8 cellular contexts compared by ENCODE assay signal in genomic region chr1:161523041-161523816, GRCh38. TPM values are rescaled to one million over a fixed set of nuclear protein-coding genes. Genes with fewer than 3 reads are reported as not detected.
A peak's percentile ranks its signal among the peaks of the same experiment; 100 is the strongest.
DNase-seq lines count a peak whose midpoint lies in the region; ATAC-seq and TF ChIP-seq lines count a peak whose summit lies in the region.
"Not testable (repeated sequence)": the region's sequence is repeated elsewhere in the genome, so short reads cannot be mapped to it uniquely, and the experiment has no call there.

No MANE protein-coding gene starts in this region.

- H3K56ac ChIP-seq in mesendoderm (ENCODE audit: low read length) = not testable (repeated sequence)

- POLR2A ChIA-PET in T-cell (lab: Charles Lee) = not testable (repeated sequence)

- not testable (repeated sequence) for H3K9me3 Mint-ChIP-seq in CD14-positive monocyte; T-cell; activated naive CD4-positive, alpha-beta T cell treated with anti-CD3 and anti-CD28 coated beads, Interleukin-2, amount 50 U/mL, for 72 hours

- not testable (repeated sequence) for H3K4me1 ChIP-seq in fibroblast of lung (ENCODE audit: control insufficient read depth, extremely low read depth, insufficient read depth, low read length); mesendoderm (ENCODE audit: control insufficient read depth, low read depth, low read length)

- H3K18ac ChIP-seq in mesendoderm (ENCODE audit: low read length) = not testable (repeated sequence)

- not testable (repeated sequence) for H2BK120ac ChIP-seq in mesendoderm (ENCODE audit: low read depth, low read length)

- not testable (repeated sequence) for H3K9me3 ChIP-seq in fibroblast of lung (ENCODE audit: control insufficient read depth, insufficient read depth, low read depth, low read length)

- H2AK5ac ChIP-seq in mesendoderm (ENCODE audit: low read length) = not testable (repeated sequence)

- not testable (repeated sequence) for TF ChIP-seq CTCF in CD14-positive monocyte (IDR thresholded peaks at IDR 0.05); fibroblast of lung (conservative IDR thresholded peaks at IDR 0.05 in 1 of 2, IDR thresholded peaks at IDR 0.05 in 1 of 2; ENCODE audit: low read depth in 1 of 2, low read length in 2 of 2)

- H2AFZ ChIP-seq in fibroblast of lung (ENCODE audit: low read length) = not testable (repeated sequence)

- not testable (repeated sequence) for H4K20me1 ChIP-seq in fibroblast of lung (ENCODE audit: control insufficient read depth, extremely low read depth, insufficient read depth, low read length)

- H2BK15ac ChIP-seq in mesendoderm (replicated peaks; ENCODE audit: low read depth) = not testable (repeated sequence)

- not testable (repeated sequence) for H3K4ac ChIP-seq in mesendoderm (ENCODE audit: low read depth, low read length)

- not testable (repeated sequence) for H4K5ac ChIP-seq in mesendoderm (ENCODE audit: low read length)

- H3K9ac ChIP-seq in fibroblast of lung (ENCODE audit: insufficient read depth, low read length); mesendoderm (ENCODE audit: low read length): not testable (repeated sequence)

- peaks cover 58 to 71% of the 10 kb centered on the region in 2 donors for H3K36me3 Mint-ChIP-seq in CD14-positive monocyte
- not testable (repeated sequence) for H3K36me3 Mint-ChIP-seq in T-cell; activated naive CD4-positive, alpha-beta T cell treated with anti-CD3 and anti-CD28 coated beads, Interleukin-2, amount 50 U/mL, for 72 hours

- intact Hi-C loops in CD14-positive monocyte (cut with micrococcal nuclease) = not testable (repeated sequence)

- H3K27ac Mint-ChIP-seq in CD14-positive monocyte (peak overlapping the region in 6 of 7 donors; percentile 0 to 89 (median 82)), T-cell (peak overlapping the region; percentile 86 to 90)
- H3K27ac Mint-ChIP-seq in activated naive CD4-positive, alpha-beta T cell treated with anti-CD3 and anti-CD28 coated beads, Interleukin-2, amount 50 U/mL, for 72 hours = peak overlapping the region; percentile 94 to 100

- H3K79me2 ChIP-seq in fibroblast of lung (ENCODE audit: control insufficient read depth, insufficient read depth, low read length); mesendoderm (ENCODE audit: control insufficient read depth, insufficient read depth, low read length): not testable (repeated sequence)

- DNase-seq in CD14-positive monocyte (ENCODE audit: low spot score); T-cell; activated naive CD4-positive, alpha-beta T cell treated with anti-CD3 and anti-CD28 coated beads, Interleukin-2, amount 50 U/mL, for 72 hours (ENCODE audit: low spot score in 2 of 2); fibroblast of lung (ENCODE audit: low read depth in 2 of 2): not testable (repeated sequence)
- DNase-seq in mesendoderm = peak; percentile 9

- not testable (repeated sequence) for H2BK5ac ChIP-seq in mesendoderm (ENCODE audit: low read length)

- peaks cover 42% of the 10 kb centered on the region for H3K4me1 Mint-ChIP-seq in CD14-positive monocyte
- peaks cover 6 to 12% (median 8%) of the 10 kb centered on the region in 3 donors for H3K4me1 Mint-ChIP-seq in T-cell

- H3K4me3 ChIP-seq in fibroblast of lung (replicated peaks in 1 of 4; ENCODE audit: control extremely low read depth in 1 of 4, insufficient read depth in 1 of 4, low read depth in 3 of 4, low read length in 4 of 4); mesendoderm (ENCODE audit: low read length): not testable (repeated sequence)
- peak overlapping the region in 5 of 7 experiments; percentile 42 to 67 (median 54) for H3K4me3 ChIP-seq in skin epidermis

- peak; percentile 6 for ATAC-seq in GM21423 (IDR thresholded peaks at IDR 0.05; ENCODE audit: unreplicated experiment)
- ATAC-seq in HG03354 (IDR thresholded peaks at IDR 0.05; ENCODE audit: poor library complexity, severe bottlenecking, unreplicated experiment) = peak; percentile 8
- ATAC-seq in T-cell (replicated peaks in 1 of 4) = peak in 2 of 4 experiments; percentile 3 to 16
- ATAC-seq in activated naive CD4-positive, alpha-beta T cell treated with anti-CD3 and anti-CD28 coated beads, Interleukin-2, amount 50 U/mL, for 72 hours = peak; percentile 1 to 27

- H3K23ac ChIP-seq in mesendoderm (ENCODE audit: low read length) = not testable (repeated sequence)

- H3K27me3 Mint-ChIP-seq in CD14-positive monocyte (ENCODE audit: low read depth in 3 of 3); T-cell: not testable (repeated sequence)

- H4K8ac ChIP-seq in mesendoderm (ENCODE audit: low read depth, low read length) = not testable (repeated sequence)

- H3K4me2 ChIP-seq in fibroblast of lung (ENCODE audit: extremely low read depth, insufficient read depth, low read length) = peak overlapping the region; percentile 25
- not testable (repeated sequence) for H3K4me2 ChIP-seq in mesendoderm (ENCODE audit: low read length)

- not testable (repeated sequence) for H3K36me3 ChIP-seq in fibroblast of lung (ENCODE audit: control insufficient read depth, insufficient read depth, low read length); mesendoderm (ENCODE audit: control insufficient read depth, insufficient read depth, low read length)

- H3K27me3 ChIP-seq in fibroblast of lung (ENCODE audit: control insufficient read depth, insufficient read depth, low read length); mesendoderm (ENCODE audit: insufficient read depth, low read length, poor library complexity): not testable (repeated sequence)

- H3K27ac ChIP-seq in fibroblast of lung (ENCODE audit: insufficient read depth, low read length); mesendoderm (ENCODE audit: low read depth, low read length): not testable (repeated sequence)
- H3K27ac ChIP-seq in skin epidermis = peak overlapping the region in 9 of 21 experiments; percentile 62 to 94 (median 80)

- H3K4me3 Mint-ChIP-seq in CD14-positive monocyte = peak overlapping the region; percentile 86 to 89
- peak overlapping the region; percentile 82 to 88 (median 86) for H3K4me3 Mint-ChIP-seq in T-cell

- no CpG with 5 or more reads among the region's 20 CpGs for WGBS in mesendoderm (ENCODE audit: extremely low coverage, insufficient coverage, low lambda C conversion rate)

- CTCF ChIA-PET in T-cell (lab: Charles Lee) = interaction anchor here (0.6 to 1.0 kb wide), 5 partner anchors 8 to 226 kb away, joined by 3 to 4 read pairs (median 3); partner anchors contain the start of gene DUSP12 (in 1 of the 2)

- H3K79me1 ChIP-seq in mesendoderm (ENCODE audit: low read length) = not testable (repeated sequence)

RNA-seq across cellular contexts. Expression of gene HSPA6, which starts 1.1 kb away (rescaled TPM):
- 10 to 100 TPM in 1 of 2 donors, 1 to 10 TPM in 1; 3.4 to 19.3 TPM for polyA plus RNA-seq in CD14-positive monocyte
- 10 to 100 TPM in 1 of 5 donors, 1 to 10 TPM in 2, under 1 TPM in 1, not detected in 1; 0.30 to 22.7 (median 5.7) TPM for total RNA-seq in T-cell
- under 1 TPM; 0.31 to 0.61 TPM for total RNA-seq in activated naive CD4-positive, alpha-beta T cell treated with anti-CD3 and anti-CD28 coated beads, Interleukin-2, amount 50 U/mL, for 72 hours
- 0.51 and 2.3 TPM in 2 replicates for total RNA-seq in fibroblast of lung
- polyA plus RNA-seq in fibroblast of lung = 0.22 and 0.33 TPM in 2 replicates
- polyA plus RNA-seq in fibroblast of lung (2012) = 0.25 and 0.30 TPM in 2 replicates
- 2.7 TPM in 1 of 2 replicates, not detected in the other for polyA minus RNA-seq in fibroblast of lung (ENCODE audit: low replicate concordance)
- not detected for polyA plus RNA-seq in mesendoderm (2013, experiment 1 of 2)
- not detected for polyA plus RNA-seq in mesendoderm (2013, experiment 2 of 2)

RNA-seq across cellular contexts. Expression of gene FCGR2A, which starts 18.0 kb away (rescaled TPM):
- 100 to 1,000 TPM; 281 to 588 TPM for polyA plus RNA-seq in CD14-positive monocyte
- total RNA-seq in T-cell = under 1 TPM; 0.49 to 0.80 (median 0.72) TPM
- under 1 TPM in 1 of 2 donors, not detected in 1; 0.49 TPM for total RNA-seq in activated naive CD4-positive, alpha-beta T cell treated with anti-CD3 and anti-CD28 coated beads, Interleukin-2, amount 50 U/mL, for 72 hours
- total RNA-seq in fibroblast of lung = 3.3 and 3.9 TPM in 2 replicates
- 2.4 and 7.6 TPM in 2 replicates for polyA plus RNA-seq in fibroblast of lung
- 1.7 and 3.2 TPM in 2 replicates for polyA plus RNA-seq in fibroblast of lung (2012)
- 3.9 TPM in 1 of 2 replicates, not detected in the other for polyA minus RNA-seq in fibroblast of lung (ENCODE audit: low replicate concordance)
- polyA plus RNA-seq in mesendoderm (2013, experiment 1 of 2) = 0.62 TPM
- polyA plus RNA-seq in mesendoderm (2013, experiment 2 of 2) = 0.50 TPM

RNA-seq across cellular contexts. Expression of gene FCGR3A, which starts 26.4 kb away (rescaled TPM):
- polyA plus RNA-seq in CD14-positive monocyte (100 to 1,000 TPM in 1 of 2 donors, 10 to 100 TPM in 1; 35.9 to 131 TPM), fibroblast of lung (not detected in 2 replicates)
- total RNA-seq in T-cell (10 to 100 TPM in 1 of 5 donors, 1 to 10 TPM in 4; 3.8 to 43.9 (median 4.9) TPM), fibroblast of lung (not detected in 2 replicates)
- total RNA-seq in activated naive CD4-positive, alpha-beta T cell treated with anti-CD3 and anti-CD28 coated beads, Interleukin-2, amount 50 U/mL, for 72 hours = under 1 TPM; 0.16 to 0.59 TPM
- polyA plus RNA-seq in fibroblast of lung (2012) = not detected in 2 replicates
- polyA minus RNA-seq in fibroblast of lung (ENCODE audit: low replicate concordance) = not detected in 2 replicates
- not detected for polyA plus RNA-seq in mesendoderm (2013, experiment 1 of 2)
- polyA plus RNA-seq in mesendoderm (2013, experiment 2 of 2) = not detected
